ENCODE assay signal across 1 cellular context in the genomic region with DNA sequence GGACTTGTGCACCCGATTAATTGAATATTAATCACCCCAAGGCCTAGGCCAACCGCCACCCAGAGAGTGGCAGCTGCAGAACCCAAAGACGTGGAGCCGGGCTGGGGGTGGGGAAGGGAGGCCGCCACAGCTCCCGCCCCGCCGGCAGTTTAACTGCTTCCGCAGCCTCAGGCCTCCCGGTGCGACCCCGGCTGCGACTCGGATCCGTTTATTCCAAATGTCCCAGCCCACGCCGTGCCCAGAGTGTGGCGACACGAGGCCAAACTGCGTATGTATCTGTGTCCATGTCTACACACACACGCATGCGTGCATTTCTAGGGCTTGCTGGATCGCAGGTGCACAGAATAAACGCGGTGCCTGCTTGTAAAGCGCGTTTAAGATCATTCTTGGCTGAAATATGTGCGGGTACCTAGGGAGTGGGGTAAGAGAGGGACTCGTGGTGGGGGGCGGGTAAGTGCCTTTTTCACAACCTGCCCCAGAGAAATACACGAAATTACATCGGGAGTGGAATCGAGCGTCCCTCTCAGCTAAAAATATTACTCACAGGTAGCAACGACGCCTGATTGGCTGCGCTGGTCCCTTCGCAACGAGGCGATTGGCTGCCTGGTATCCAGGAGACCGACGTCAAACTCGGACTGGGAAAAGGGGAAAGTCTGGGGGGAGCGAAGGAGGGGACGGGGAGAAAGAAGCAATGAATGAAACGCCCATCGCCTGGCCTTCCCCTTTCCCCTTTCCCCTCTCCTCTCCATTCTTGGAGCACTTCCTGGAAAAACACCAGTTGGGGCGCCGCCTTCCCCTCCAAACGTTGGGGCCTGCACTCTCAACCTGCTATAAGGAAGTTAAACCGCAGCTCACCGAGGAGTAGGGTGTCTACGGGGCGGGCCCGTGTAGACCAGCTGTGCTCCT.
TF ChIP-seq lines count a peak whose summit lies in the region.

No MANE protein-coding gene starts in this region.

TF ChIP-seq in IMR-90, 13 proteins besides CTCF, POLR2A, EP300 and RAD21:
- TF ChIP-seq, protein P1, sequence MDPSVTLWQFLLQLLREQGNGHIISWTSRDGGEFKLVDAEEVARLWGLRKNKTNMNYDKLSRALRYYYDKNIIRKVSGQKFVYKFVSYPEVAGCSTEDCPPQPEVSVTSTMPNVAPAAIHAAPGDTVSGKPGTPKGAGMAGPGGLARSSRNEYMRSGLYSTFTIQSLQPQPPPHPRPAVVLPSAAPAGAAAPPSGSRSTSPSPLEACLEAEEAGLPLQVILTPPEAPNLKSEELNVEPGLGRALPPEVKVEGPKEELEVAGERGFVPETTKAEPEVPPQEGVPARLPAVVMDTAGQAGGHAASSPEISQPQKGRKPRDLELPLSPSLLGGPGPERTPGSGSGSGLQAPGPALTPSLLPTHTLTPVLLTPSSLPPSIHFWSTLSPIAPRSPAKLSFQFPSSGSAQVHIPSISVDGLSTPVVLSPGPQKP (IDR thresholded peaks at IDR 0.05; ENCODE audit: borderline replicate concordance, low read depth, low read length), result no peak
- TF ChIP-seq NFE2L2 (IDR thresholded peaks at IDR 0.05; ENCODE audit: low read depth, low read length) (no peak), RCOR1 (IDR thresholded peaks at IDR 0.05; ENCODE audit: insufficient replicate concordance, low read length) (no peak), FOS (IDR thresholded peaks at IDR 0.05; ENCODE audit: low read depth, low read length) (peak; percentile 50; the same call in 1 of the 2 replicates), RFX5 (IDR thresholded peaks at IDR 0.05; ENCODE audit: low read depth, low read length) (peak; percentile 84), BHLHE40 (IDR thresholded peaks at IDR 0.05; ENCODE audit: low read depth, low read length) (0 out of 2 replicates have a peak, but pooled peaks have one; percentile 2), MAZ (IDR thresholded peaks at IDR 0.05; ENCODE audit: borderline replicate concordance, low read depth, low read length) (peak; percentile 40; the same call in 1 of the 2 replicates), SMC3 (IDR thresholded peaks at IDR 0.05; ENCODE audit: low read depth, low read length) (no peak), MXI1 (IDR thresholded peaks at IDR 0.05; ENCODE audit: borderline replicate concordance, low read depth, low read length) (peak; percentile 59; the same call in 1 of the 2 replicates), CHD1 (IDR thresholded peaks at IDR 0.05; ENCODE audit: low read depth, low read length) (no peak)
